In the genomic region with DNA sequence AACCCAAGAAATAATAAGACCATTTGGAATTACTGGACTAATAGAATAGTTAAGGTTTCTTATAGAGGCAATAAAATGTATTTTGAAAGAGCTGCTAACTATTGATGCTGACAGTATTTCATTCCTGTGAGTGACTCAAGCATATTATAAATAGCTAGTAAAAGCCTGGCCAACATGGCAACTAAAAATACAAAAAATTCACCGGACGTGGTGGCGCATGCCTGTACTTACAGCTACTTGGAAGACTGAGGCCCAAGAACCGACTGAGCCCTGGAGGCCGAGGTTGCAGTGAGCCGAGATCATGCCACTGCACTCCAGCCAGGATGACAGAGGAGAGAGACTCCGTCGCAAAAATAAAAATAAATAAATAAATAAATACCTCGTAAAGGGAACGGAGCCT, we compare ENCODE assay signal across 1 cellular context.
TF ChIP-seq lines count a peak whose summit lies in the region.

No MANE protein-coding gene starts in this region.

TF ChIP-seq in SK-N-SH, 30 proteins besides CTCF, POLR2A, EP300 and RAD21 (continued from another document):
- TF ChIP-seq PBX3 (IDR thresholded peaks at IDR 0.05) = peak; percentile 15; the same call in 1 of the 2 replicates
